Comparison of ENCODE assay signal across 18 cellular contexts in genomic region chr2:91748869-91749268, GRCh38.
DNase-seq lines count a peak whose midpoint lies in the region; ATAC-seq and TF ChIP-seq lines count a peak whose summit lies in the region.
"Had no signal": no experiment of that assay in that cellular context is flagged by ENCODE, and none has a peak within 500 bp of the region (broad histone marks: within the 10 kb centered on the region; RNA-seq: fewer than 3 reads in every experiment).

No MANE protein-coding gene starts in this region.

- H3K9me2 ChIP-seq in SK-N-SH = no peaks in the 10 kb centered on the region

- peaks cover 17 to 19% of the 10 kb centered on the region in 2 donors for H3K27me3 Mint-ChIP-seq in stimulated activated naive B cell treated with anti-CD40 and anti-IgM and Interleukin-4, amounts not matched to agents 10 μg/mL and 1 μg/mL and 100 μg/mL, for 72 hours

- H3K4me2 ChIP-seq in SK-N-SH = peak overlapping the region; percentile 50; the same call in 1 of the 2 replicates

- no peak for TF ChIP-seq CTCF in SK-N-SH (IDR thresholded peaks at IDR 0.05)

- no peaks in the 10 kb centered on the region for H3K36me3 ChIP-seq in SK-N-SH (replicated peaks in 1 of 2; ENCODE audit: control insufficient read depth in 1 of 2, insufficient read depth in 2 of 2, low read length in 1 of 2)
- H3K36me3 ChIP-seq in iPS-15b (ENCODE audit: control insufficient read depth, insufficient read depth, low read length) = no peaks in the 10 kb centered on the region
- H3K36me3 ChIP-seq: colonic mucosa, uterus had no signal

- 0 out of 2 replicates have a peak overlapping the region, but pooled peaks have one; percentile 46 for H2AFZ ChIP-seq in SK-N-SH (ENCODE audit: low read depth)

- H3F3A ChIP-seq in SK-N-SH (replicated peaks; ENCODE audit: insufficient read depth) = no peaks in the 10 kb centered on the region

- no peak overlapping the region for H3K27ac Mint-ChIP-seq in stimulated activated naive B cell treated with anti-CD40 and anti-IgM and Interleukin-4, amounts not matched to agents 10 μg/mL and 1 μg/mL and 100 μg/mL, for 72 hours
- H3K27ac Mint-ChIP-seq: activated naive CD8-positive, alpha-beta T cell; brain had no signal

- H3K4me3 ChIP-seq in SK-N-SH (ENCODE audit: low read depth in 2 of 2, low read length in 1 of 2) (no peak overlapping the region), iPS-15b (ENCODE audit: low read depth, low read length) (peak overlapping the region; percentile 22)
- H3K4me3 ChIP-seq: colonic mucosa, uterus had no signal

- H3K9ac ChIP-seq in SK-N-SH (no peak overlapping the region), iPS-15b (ENCODE audit: low read depth, low read length) (no peak overlapping the region)

- CTCF ChIA-PET in SK-N-SH (lab: Yijun Ruan, JAX) = no interaction called here

- no peak for TF ChIP-seq POLR2A in GM18505 (IDR thresholded peaks at IDR 0.05; ENCODE audit: borderline replicate concordance, extremely low read depth, insufficient read depth, insufficient read length)

- H3K36me3 Mint-ChIP-seq in stimulated activated naive B cell treated with anti-CD40 and anti-IgM and Interleukin-4, amounts not matched to agents 10 μg/mL and 1 μg/mL and 100 μg/mL, for 72 hours = peaks cover 4 to 5% of the 10 kb centered on the region in 2 donors
- H3K36me3 Mint-ChIP-seq: activated naive CD8-positive, alpha-beta T cell; brain had no signal

- no peaks in the 10 kb centered on the region for H4K20me1 ChIP-seq in SK-N-SH (ENCODE audit: insufficient read depth)

- peaks cover 36% of the 10 kb centered on the region for H3K27me3 ChIP-seq in SK-N-SH (ENCODE audit: insufficient read depth)
- H3K27me3 ChIP-seq in iPS-15b (ENCODE audit: control insufficient read depth, insufficient read depth, low read length) = no peaks in the 10 kb centered on the region
- H3K27me3 ChIP-seq: colonic mucosa, uterus had no signal

- peak; percentile 2 for DNase-seq in stimulated activated CD4-positive, alpha-beta T cell treated with anti-CD3 and anti-CD28 coated beads, Interleukin-15, amount 100 ng/mL, for 24 hours
- no peak for DNase-seq in stimulated activated CD4-positive, alpha-beta T cell treated with anti-CD3 and anti-CD28 coated beads, Interleukin-4, amount 100 ng/mL, for 1 hour
- DNase-seq in SK-N-SH = peak; percentile 40
- no peak for DNase-seq in stimulated activated naive B cell treated with anti-CD40 and anti-IgM and Interleukin-4, amounts not matched to agents 10 μg/mL and 1 μg/mL and 100 μg/mL, for 72 hours
- DNase-seq in ACHN = no peak
- DNase-seq: activated CD4-positive, alpha-beta T cell treated with anti-CD3 and anti-CD28 coated beads, Interleukin-2, amount 50 U/mL, for 1 hour; Calu3; colonic mucosa; left cardiac atrium; NCI-H2171 treated with DMSO at 0.1 percent for 48 hours; NCI-H82; right cardiac atrium; uterus had no signal

- TF ChIP-seq RAD21 in SK-N-SH (IDR thresholded peaks at IDR 0.05; ENCODE audit: low read length) = no peak

- in situ Hi-C loops in ACHN (cut with HindIII; ENCODE audit: low pct_ligation_motif_present, low pct_unique_long_range_greater_than_20kb, low sequenced_read_pairs) = no loop called here

- no peak overlapping the region for H3K27ac ChIP-seq in SK-N-SH (ENCODE audit: low read depth in 2 of 2, low read length in 1 of 2)
- H3K27ac ChIP-seq: colonic mucosa, uterus had no signal

- WGBS in SK-N-SH (ENCODE audit: low lambda C conversion rate) = 12% methylated on average over 28 of the region's 56 CpGs

- H3K79me2 ChIP-seq in SK-N-SH (ENCODE audit: insufficient read depth) = no peaks in the 10 kb centered on the region

- H3K9me3 ChIP-seq in SK-N-SH (no peaks in the 10 kb centered on the region), iPS-15b (ENCODE audit: control insufficient read depth, insufficient read depth, low read length) (no peaks in the 10 kb centered on the region)
- H3K9me3 ChIP-seq: colonic mucosa, uterus had no signal

- ATAC-seq in stimulated activated naive B cell treated with anti-CD40 and anti-IgM and Interleukin-4, amounts not matched to agents 10 μg/mL and 1 μg/mL and 100 μg/mL, for 72 hours (replicated peaks) = peak; percentile 48 to 53
- no peak for ATAC-seq in GM18868 (IDR thresholded peaks at IDR 0.05; ENCODE audit: unreplicated experiment)
- no peak for ATAC-seq in GM18505 (IDR thresholded peaks at IDR 0.05; ENCODE audit: unreplicated experiment)
- ATAC-seq: left cardiac atrium had no signal

- H3K9me3 Mint-ChIP-seq in stimulated activated naive B cell treated with anti-CD40 and anti-IgM and Interleukin-4, amounts not matched to agents 10 μg/mL and 1 μg/mL and 100 μg/mL, for 72 hours = peaks cover 6% of the 10 kb centered on the region in 2 donors

- H3K4me1 ChIP-seq in SK-N-SH (ENCODE audit: control insufficient read depth in 1 of 2, insufficient read depth in 2 of 2, low read depth in 1 of 2, low read length in 1 of 2) = no peaks in the 10 kb centered on the region
- no peaks in the 10 kb centered on the region for H3K4me1 ChIP-seq in iPS-15b (ENCODE audit: control insufficient read depth, insufficient read depth, low read length)
- H3K4me1 ChIP-seq: colonic mucosa, uterus had no signal

- POLR2A ChIA-PET in SK-N-SH (lab: Yijun Ruan, JAX) = no interaction called here

- no peak for TF ChIP-seq EP300 in SK-N-SH (IDR thresholded peaks at IDR 0.05; ENCODE audit: borderline replicate concordance in 1 of 2, low read depth in 1 of 2, low read length in 1 of 2)

- H3K4me1 Mint-ChIP-seq in stimulated activated naive B cell treated with anti-CD40 and anti-IgM and Interleukin-4, amounts not matched to agents 10 μg/mL and 1 μg/mL and 100 μg/mL, for 72 hours = no peaks in the 10 kb centered on the region

- no peak overlapping the region for H3K4me3 Mint-ChIP-seq in stimulated activated naive B cell treated with anti-CD40 and anti-IgM and Interleukin-4, amounts not matched to agents 10 μg/mL and 1 μg/mL and 100 μg/mL, for 72 hours
- H3K4me3 Mint-ChIP-seq: activated naive CD8-positive, alpha-beta T cell had no signal

TF ChIP-seq in SK-N-SH, 30 proteins besides CTCF, POLR2A, EP300 and RAD21:
- TF ChIP-seq SIN3A (IDR thresholded peaks at IDR 0.05; ENCODE audit: borderline replicate concordance, low read depth, low read length) (no peak), EZH2phosphoT487 (IDR thresholded peaks at IDR 0.05; ENCODE audit: borderline replicate concordance, low read depth) (no peak), PBX3 (IDR thresholded peaks at IDR 0.05) (no peak), NRF1 (IDR thresholded peaks at IDR 0.05; ENCODE audit: low read depth, low read length) (no peak), TAF1 (IDR thresholded peaks at IDR 0.05; ENCODE audit: borderline replicate concordance, low read depth, low read length) (no peak), FOXJ3 (CRISPR knock-in tag; IDR thresholded peaks at IDR 0.05) (no peak), JUND (IDR thresholded peaks at IDR 0.05) (no peak), FOSL2 (IDR thresholded peaks at IDR 0.05; ENCODE audit: borderline replicate concordance, low read depth) (no peak), POLR2AphosphoS5 (IDR thresholded peaks at IDR 0.05; ENCODE audit: low read depth, low read length) (no peak), NFIC (IDR thresholded peaks at IDR 0.05; ENCODE audit: borderline replicate concordance) (no peak)
- TF ChIP-seq, protein P1, sequence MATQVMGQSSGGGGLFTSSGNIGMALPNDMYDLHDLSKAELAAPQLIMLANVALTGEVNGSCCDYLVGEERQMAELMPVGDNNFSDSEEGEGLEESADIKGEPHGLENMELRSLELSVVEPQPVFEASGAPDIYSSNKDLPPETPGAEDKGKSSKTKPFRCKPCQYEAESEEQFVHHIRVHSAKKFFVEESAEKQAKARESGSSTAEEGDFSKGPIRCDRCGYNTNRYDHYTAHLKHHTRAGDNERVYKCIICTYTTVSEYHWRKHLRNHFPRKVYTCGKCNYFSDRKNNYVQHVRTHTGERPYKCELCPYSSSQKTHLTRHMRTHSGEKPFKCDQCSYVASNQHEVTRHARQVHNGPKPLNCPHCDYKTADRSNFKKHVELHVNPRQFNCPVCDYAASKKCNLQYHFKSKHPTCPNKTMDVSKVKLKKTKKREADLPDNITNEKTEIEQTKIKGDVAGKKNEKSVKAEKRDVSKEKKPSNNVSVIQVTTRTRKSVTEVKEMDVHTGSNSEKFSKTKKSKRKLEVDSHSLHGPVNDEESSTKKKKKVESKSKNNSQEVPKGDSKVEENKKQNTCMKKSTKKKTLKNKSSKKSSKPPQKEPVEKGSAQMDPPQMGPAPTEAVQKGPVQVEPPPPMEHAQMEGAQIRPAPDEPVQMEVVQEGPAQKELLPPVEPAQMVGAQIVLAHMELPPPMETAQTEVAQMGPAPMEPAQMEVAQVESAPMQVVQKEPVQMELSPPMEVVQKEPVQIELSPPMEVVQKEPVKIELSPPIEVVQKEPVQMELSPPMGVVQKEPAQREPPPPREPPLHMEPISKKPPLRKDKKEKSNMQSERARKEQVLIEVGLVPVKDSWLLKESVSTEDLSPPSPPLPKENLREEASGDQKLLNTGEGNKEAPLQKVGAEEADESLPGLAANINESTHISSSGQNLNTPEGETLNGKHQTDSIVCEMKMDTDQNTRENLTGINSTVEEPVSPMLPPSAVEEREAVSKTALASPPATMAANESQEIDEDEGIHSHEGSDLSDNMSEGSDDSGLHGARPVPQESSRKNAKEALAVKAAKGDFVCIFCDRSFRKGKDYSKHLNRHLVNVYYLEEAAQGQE (IDR thresholded peaks at IDR 0.05; ENCODE audit: low read depth, low read length) = no peak
- TF ChIP-seq, protein P2, sequence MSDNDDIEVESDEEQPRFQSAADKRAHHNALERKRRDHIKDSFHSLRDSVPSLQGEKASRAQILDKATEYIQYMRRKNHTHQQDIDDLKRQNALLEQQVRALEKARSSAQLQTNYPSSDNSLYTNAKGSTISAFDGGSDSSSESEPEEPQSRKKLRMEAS (IDR thresholded peaks at IDR 0.05; ENCODE audit: low read depth) = no peak
- TF ChIP-seq, protein P3, sequence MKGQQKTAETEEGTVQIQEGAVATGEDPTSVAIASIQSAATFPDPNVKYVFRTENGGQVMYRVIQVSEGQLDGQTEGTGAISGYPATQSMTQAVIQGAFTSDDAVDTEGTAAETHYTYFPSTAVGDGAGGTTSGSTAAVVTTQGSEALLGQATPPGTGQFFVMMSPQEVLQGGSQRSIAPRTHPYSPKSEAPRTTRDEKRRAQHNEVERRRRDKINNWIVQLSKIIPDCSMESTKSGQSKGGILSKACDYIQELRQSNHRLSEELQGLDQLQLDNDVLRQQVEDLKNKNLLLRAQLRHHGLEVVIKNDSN (IDR thresholded peaks at IDR 0.05; ENCODE audit: borderline replicate concordance, low read depth) = no peak

Comparison
In these comparisons a context has a peak if more than half of its experiments do, and no peak if none do; other contexts are left out.
1. DNase-seq: peak in stimulated activated CD4-positive, alpha-beta T cell treated with anti-CD3 and anti-CD28 coated beads, Interleukin-15, amount 100 ng/mL, for 24 hours (single experiment) and SK-N-SH (single experiment); none in stimulated activated CD4-positive, alpha-beta T cell treated with anti-CD3 and anti-CD28 coated beads, Interleukin-4, amount 100 ng/mL, for 1 hour (single experiment), stimulated activated naive B cell treated with anti-CD40 and anti-IgM and Interleukin-4, amounts not matched to agents 10 μg/mL and 1 μg/mL and 100 μg/mL, for 72 hours (single experiment) and ACHN (single experiment).
2. ATAC-seq: peak in stimulated activated naive B cell treated with anti-CD40 and anti-IgM and Interleukin-4, amounts not matched to agents 10 μg/mL and 1 μg/mL and 100 μg/mL, for 72 hours (2 of 2); none in GM18868 (single experiment) and GM18505 (single experiment).